ENCODE assay signal across 8 cellular contexts in the genomic region with DNA sequence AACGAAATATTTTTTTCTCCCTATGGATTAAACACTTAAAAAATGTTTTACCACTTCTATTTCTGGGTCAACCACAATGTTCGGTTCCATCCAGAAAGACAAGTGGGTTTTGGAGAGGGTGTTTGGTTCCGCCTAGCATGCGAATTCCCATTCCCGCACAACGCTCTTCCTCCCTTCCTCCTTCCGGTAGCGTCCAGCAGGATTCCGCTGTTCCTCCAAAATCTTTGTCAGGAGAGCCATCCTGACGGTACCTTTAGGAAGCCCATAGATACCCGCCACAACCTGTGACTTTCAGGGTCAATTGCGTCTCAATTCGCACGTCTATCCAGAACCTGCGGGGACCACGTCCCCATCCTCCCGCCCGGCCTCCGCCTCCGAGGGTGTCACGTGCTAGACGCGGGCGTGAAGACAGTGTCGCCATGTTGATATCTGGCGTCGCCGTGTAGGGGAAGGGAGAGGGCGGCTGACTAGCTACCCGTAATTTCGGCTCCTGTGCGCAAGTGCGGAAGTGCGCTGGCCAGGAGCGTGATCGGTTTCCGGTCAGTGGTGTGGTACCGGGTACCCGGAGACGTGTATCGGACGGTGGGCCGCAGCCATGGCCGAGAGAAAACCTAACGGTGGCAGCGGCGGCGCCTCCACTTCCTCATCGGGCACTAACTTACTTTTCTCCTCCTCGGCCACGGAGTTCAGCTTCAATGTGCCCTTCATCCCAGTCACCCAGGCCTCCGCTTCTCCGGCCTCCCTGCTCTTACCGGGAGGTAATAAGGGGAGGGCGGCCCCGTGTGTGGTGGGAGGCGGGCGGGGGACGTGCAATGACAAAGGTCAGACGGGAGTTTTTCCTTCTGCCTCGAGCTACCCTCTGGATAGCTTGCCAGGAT. TPM values are rescaled to one million over a fixed set of nuclear protein-coding genes. Genes with fewer than 3 reads are reported as not detected.
DNase-seq lines count a peak whose midpoint lies in the region; FAIRE-seq and TF ChIP-seq lines count a peak whose summit lies in the region.

A gene (plus strand): TSS at position 543 of the 878 bp plus-strand sequence. CDS start 53 bp downstream, at position 596.

- H3K9me3 ChIP-seq in SK-N-MC (ENCODE audit: low read depth, low read length), result no peaks in the 10 kb centered on the region
- H3K9me3 ChIP-seq in neutrophil, result no peaks in the 10 kb centered on the region

- H3K4me1 Mint-ChIP-seq in HFFc6 (ENCODE audit: low read depth), result peaks cover 47% of the 10 kb centered on the region
- peaks cover 45% of the 10 kb centered on the region for H3K4me1 Mint-ChIP-seq in activated naive CD4-positive, alpha-beta T cell treated with anti-CD3 and anti-CD28 coated beads, Interleukin-2, amount 10 ng/mL, durations not matched to agents 7 days and 5 days

- peak within 1 kb of the TSS; percentile 98 for H3K27ac Mint-ChIP-seq in HFFc6
- peak within 1 kb of the TSS; percentile 92 for H3K27ac Mint-ChIP-seq in activated naive CD4-positive, alpha-beta T cell treated with anti-CD3 and anti-CD28 coated beads, Interleukin-2, amount 10 ng/mL, durations not matched to agents 7 days and 5 days

- H3K27ac ChIP-seq in SK-N-MC (peak within 1 kb of the TSS; percentile 50; the same call in 1 of the 2 replicates), neutrophil (peak within 1 kb of the TSS; percentile 80), substantia nigra (ENCODE audit: low read depth, low read length, poor library complexity, severe bottlenecking) (peak within 1 kb of the TSS; percentile 68)

- peaks cover 11% of the 10 kb centered on the region for H3K27me3 Mint-ChIP-seq in HFFc6 (ENCODE audit: insufficient read depth)
- peaks cover 14% of the 10 kb centered on the region for H3K27me3 Mint-ChIP-seq in activated naive CD4-positive, alpha-beta T cell treated with anti-CD3 and anti-CD28 coated beads, Interleukin-2, amount 10 ng/mL, durations not matched to agents 7 days and 5 days

- TF ChIP-seq POLR2A in NB4 (IDR thresholded peaks at IDR 0.05; ENCODE audit: extremely low read depth, insufficient read length), result peak; percentile 92

- no peaks in the 10 kb centered on the region for H3K27me3 ChIP-seq in neutrophil

- FAIRE-seq in frontal cortex (lab: Jason Lieb, UNC), result no peak

- peak within 1 kb of the TSS; percentile 98 for H3K4me3 ChIP-seq in NB4 (ENCODE audit: low read depth, low read length)
- peak within 1 kb of the TSS; percentile 87 for H3K4me3 ChIP-seq in SK-N-MC
- peak within 1 kb of the TSS; percentile 83 to 84 for H3K4me3 ChIP-seq in neutrophil (ENCODE audit: low read depth in 1 of 2, low read length in 1 of 2)

- H3K9me3 Mint-ChIP-seq in HFFc6, result peaks cover 9% of the 10 kb centered on the region; the same call in 1 of the 2 replicates
- peaks cover 7% of the 10 kb centered on the region for H3K9me3 Mint-ChIP-seq in activated naive CD4-positive, alpha-beta T cell treated with anti-CD3 and anti-CD28 coated beads, Interleukin-2, amount 10 ng/mL, durations not matched to agents 7 days and 5 days

- H3K36me3 ChIP-seq in SK-N-MC (ENCODE audit: insufficient read depth, low read length), result no peaks in the 10 kb centered on the region
- H3K36me3 ChIP-seq in neutrophil, result peaks cover 7% of the 10 kb centered on the region

- DNase-seq in GM04503 (ENCODE audit: low read depth) (peak; percentile 77), HFFc6 (peak; percentile 95), NB4 (ENCODE audit: low read depth) (peak; percentile 97), SK-N-MC (ENCODE audit: low read depth, low spot score) (no peak), frontal cortex (ENCODE audit: low spot score in 2 of 2) (peak; percentile 76 to 90), substantia nigra (lab: John Stamatoyannopoulos, UW) (peak; percentile 85 to 100 (median 97))
- peak; percentile 95 for DNase-seq in activated naive CD4-positive, alpha-beta T cell treated with anti-CD3 and anti-CD28 coated beads, Interleukin-2, amount 10 ng/mL, durations not matched to agents 7 days and 5 days

- H3K9ac ChIP-seq in SK-N-MC (ENCODE audit: insufficient read length), result peak within 1 kb of the TSS; percentile 93

- H3K4me3 Mint-ChIP-seq in HFFc6, result peak within 1 kb of the TSS; percentile 100
- peak within 1 kb of the TSS; percentile 95 for H3K4me3 Mint-ChIP-seq in activated naive CD4-positive, alpha-beta T cell treated with anti-CD3 and anti-CD28 coated beads, Interleukin-2, amount 10 ng/mL, durations not matched to agents 7 days and 5 days

- CTCF ChIA-PET in activated naive CD4-positive, alpha-beta T cell treated with anti-CD3 and anti-CD28 coated beads, Interleukin-2, amount 10 ng/mL, durations not matched to agents 7 days and 5 days (lab: Charles Lee), result interaction anchor here (0.8 to 2.2 kb wide), 2 partner anchors 20 to 33 kb away, joined by 3 to 11 read pairs; a partner anchor contains a TSS

- peaks cover 33% of the 10 kb centered on the region for H3K36me3 Mint-ChIP-seq in HFFc6 (ENCODE audit: low read depth)
- peaks cover 15% of the 10 kb centered on the region for H3K36me3 Mint-ChIP-seq in activated naive CD4-positive, alpha-beta T cell treated with anti-CD3 and anti-CD28 coated beads, Interleukin-2, amount 10 ng/mL, durations not matched to agents 7 days and 5 days

- H3K4me1 ChIP-seq in neutrophil (ENCODE audit: control insufficient read depth in 1 of 2, insufficient read depth in 1 of 2, low read depth in 1 of 2, low read length in 1 of 2), result peaks cover 18 to 26% of the 10 kb centered on the region in 2 experiments

- no peak for TF ChIP-seq CTCF in HFFc6 (IDR thresholded peaks at IDR 0.05)
- no peak for TF ChIP-seq CTCF in NB4 (IDR thresholded peaks at IDR 0.05; ENCODE audit: low read depth, low read length)
- TF ChIP-seq CTCF in neutrophil (IDR thresholded peaks at IDR 0.05), result peak; percentile 45

RNA-seq across cellular contexts. Expression of the gene that starts here (rescaled TPM):
- 10 to 100 TPM; 76.9 to 95.5 (median 88.8) TPM for total RNA-seq in HFFc6 (2021; fragmentation: NEBNext Ultra II Directional; extraction: Animal tissue kit (Norgen Biotek cat#: 25700))
- 20.0 TPM for total RNA-seq in frontal cortex
